In genomic region chr1:57831624-57832023, GRCh38 we compare ENCODE assay signal across 17 cellular contexts.
DNase-seq lines count a peak whose midpoint lies in the region; ATAC-seq and TF ChIP-seq lines count a peak whose summit lies in the region.
"Had no signal": no experiment of that assay in that cellular context is flagged by ENCODE, and none has a peak within 500 bp of the region (broad histone marks: within the 10 kb centered on the region; RNA-seq: fewer than 3 reads in every experiment).

No MANE protein-coding gene starts in this region.

- H3K4me3 ChIP-seq in retinal pigment epithelial cell (ENCODE audit: low read length), result no peak overlapping the region
- H3K4me3 ChIP-seq: hepatocyte had no signal

- ATAC-seq in esophagus mucosa, result peak; percentile 88
- no peak for ATAC-seq in left colon
- no peak for ATAC-seq in HG03521 (IDR thresholded peaks at IDR 0.05; ENCODE audit: unreplicated experiment)
- ATAC-seq: naive thymus-derived CD4-positive, alpha-beta T cell had no signal

- POLR2A ChIA-PET in RWPE1 (lab: Yijun Ruan, JAX; ENCODE audit: low non-redundant PET), result no interaction called here

- peaks cover 18% of the 10 kb centered on the region for H3K9me3 Mint-ChIP-seq in HFFc6
- H3K9me3 Mint-ChIP-seq: activated naive CD4-positive, alpha-beta T cell treated with anti-CD3 and anti-CD28 coated beads, Interleukin-2, amount 10 ng/mL, durations not matched to agents 7 days and 5 days had no signal

- H3K4me3 Mint-ChIP-seq in HFFc6, result no peak overlapping the region
- H3K4me3 Mint-ChIP-seq: activated naive CD4-positive, alpha-beta T cell treated with anti-CD3 and anti-CD28 coated beads, Interleukin-2, amount 10 ng/mL, durations not matched to agents 7 days and 5 days; central memory CD8-positive, alpha-beta T cell; naive thymus-derived CD4-positive, alpha-beta T cell had no signal

- H3K27me3 Mint-ChIP-seq in HFFc6 (ENCODE audit: insufficient read depth), result peaks cover 2% of the 10 kb centered on the region; the same call in 1 of the 2 replicates
- H3K27me3 Mint-ChIP-seq: activated naive CD4-positive, alpha-beta T cell treated with anti-CD3 and anti-CD28 coated beads, Interleukin-2, amount 10 ng/mL, durations not matched to agents 7 days and 5 days had no signal

- no peak overlapping the region for H3K27ac Mint-ChIP-seq in HFFc6
- H3K27ac Mint-ChIP-seq: activated naive CD4-positive, alpha-beta T cell treated with anti-CD3 and anti-CD28 coated beads, Interleukin-2, amount 10 ng/mL, durations not matched to agents 7 days and 5 days; naive thymus-derived CD4-positive, alpha-beta T cell had no signal

- no peaks in the 10 kb centered on the region for H3K4me1 Mint-ChIP-seq in HFFc6 (ENCODE audit: low read depth)
- H3K4me1 Mint-ChIP-seq: activated naive CD4-positive, alpha-beta T cell treated with anti-CD3 and anti-CD28 coated beads, Interleukin-2, amount 10 ng/mL, durations not matched to agents 7 days and 5 days; central memory CD8-positive, alpha-beta T cell; naive thymus-derived CD4-positive, alpha-beta T cell had no signal

- DNase-seq in HFFc6, result peak; percentile 8
- DNase-seq in RWPE1 (ENCODE audit: low spot score), result peak; percentile 54
- DNase-seq in retinal pigment epithelial cell (ENCODE audit: low read depth), result peak; percentile 17
- DNase-seq in left colon, result no peak
- no peak for DNase-seq in NCI-H2171 (lab: John Stamatoyannopoulos, UW)
- DNase-seq: activated CD8-positive, alpha-beta memory T cell treated with anti-CD3 and anti-CD28 coated beads, Interleukin-2, amount 50 U/mL, for 4 hours; activated naive CD4-positive, alpha-beta T cell treated with anti-CD3 and anti-CD28 coated beads, Interleukin-2, amount 10 ng/mL, durations not matched to agents 7 days and 5 days; Karpas-422; naive thymus-derived CD4-positive, alpha-beta T cell; NCI-H146; NCI-H69; T-helper 2 cell had no signal

- H3K36me3 Mint-ChIP-seq in HFFc6 (ENCODE audit: low read depth), result no peaks in the 10 kb centered on the region
- H3K36me3 Mint-ChIP-seq: activated naive CD4-positive, alpha-beta T cell treated with anti-CD3 and anti-CD28 coated beads, Interleukin-2, amount 10 ng/mL, durations not matched to agents 7 days and 5 days; naive thymus-derived CD4-positive, alpha-beta T cell had no signal

- intact Hi-C loops in left colon (cut with DNase I, micrococcal nuclease), result no loop called here

- CTCF ChIA-PET in RWPE1 (lab: Yijun Ruan, JAX), result interaction anchor here (0.6 kb wide), 1 partner anchor 108 kb away, joined by 4 read pairs; no protein-coding TSS in a partner anchor

- TF ChIP-seq CTCF in HFFc6 (IDR thresholded peaks at IDR 0.05) (no peak), RWPE1 (conservative IDR thresholded peaks at IDR 0.05; ENCODE audit: low read depth) (no peak), retinal pigment epithelial cell (conservative IDR thresholded peaks at IDR 0.05; ENCODE audit: low read depth, low read length) (no peak)

- H3K27ac ChIP-seq in RWPE1, result no peak overlapping the region
- H3K27ac ChIP-seq: C4-2B, hepatocyte had no signal

Comparison
In these comparisons a context has a peak if more than half of its experiments do, and no peak if none do; other contexts are left out.
1. DNase-seq: peak in HFFc6 (single experiment), RWPE1 (single experiment) and retinal pigment epithelial cell (single experiment); none in left colon (0 of 2) and NCI-H2171 (single experiment).